Comparison of ENCODE assay signal across 8 cellular contexts in genomic region chr13:75876371-75877050, GRCh38.
DNase-seq lines count a peak whose midpoint lies in the region; FAIRE-seq and TF ChIP-seq lines count a peak whose summit lies in the region.

No MANE protein-coding gene starts in this region.

- H3K36me3 ChIP-seq in adrenal gland (replicated peaks in 1 of 2) (no peaks in the 10 kb centered on the region), left ventricle myocardium inferior (no peaks in the 10 kb centered on the region)

- peak; percentile 92 for FAIRE-seq in GM12892 (lab: Jason Lieb, UNC)

- TF ChIP-seq CTCF in HFFc6 (IDR thresholded peaks at IDR 0.05) (peak; percentile 92), adrenal gland (IDR thresholded peaks at IDR 0.05) (peak; percentile 72 to 93 (median 84)), left ventricle myocardium inferior (IDR thresholded peaks at IDR 0.05; ENCODE audit: borderline replicate concordance) (peak; percentile 92), retinal pigment epithelial cell (conservative IDR thresholded peaks at IDR 0.05; ENCODE audit: low read depth, low read length) (peak; percentile 93)

- H3K27me3 ChIP-seq in adrenal gland (peaks cover 5% of the 10 kb centered on the region), left ventricle myocardium inferior (ENCODE audit: low read depth) (no peaks in the 10 kb centered on the region)

- H3K4me1 ChIP-seq in adrenal gland (replicated peaks in 1 of 2) (peaks cover 0 to 4% of the 10 kb centered on the region in 2 donors), left ventricle myocardium inferior (peaks cover 7% of the 10 kb centered on the region)

- peak overlapping the region; percentile 42; the same call in 1 of the 2 replicates for H3K4me3 Mint-ChIP-seq in HFFc6

- intact Hi-C loops in adrenal gland (cut with DNase I): loop anchor here (5.0 to 10.0 kb wide), 3 partner anchors 182 to 1098 kb away; no protein-coding TSS in a partner anchor
- intact Hi-C loops in left ventricle myocardium inferior (cut with micrococcal nuclease): no loop called here

- H3K27ac ChIP-seq in adrenal gland: no peak overlapping the region
- no peak overlapping the region for H3K27ac ChIP-seq in left ventricle myocardium inferior (replicated peaks)

- no peak overlapping the region; the same call in 1 of the 2 replicates for H3K27ac Mint-ChIP-seq in HFFc6

- peaks cover 9% of the 10 kb centered on the region; the same call in 1 of the 2 replicates for H3K36me3 Mint-ChIP-seq in HFFc6 (ENCODE audit: low read depth)

- peaks cover 58% of the 10 kb centered on the region for H3K27me3 Mint-ChIP-seq in HFFc6 (ENCODE audit: insufficient read depth)

- peaks cover 29% of the 10 kb centered on the region for H3K4me1 Mint-ChIP-seq in HFFc6 (ENCODE audit: low read depth)

- no peak for TF ChIP-seq POLR2A in GM12892 (IDR thresholded peaks at IDR 0.05; ENCODE audit: low read depth, low read length)
- TF ChIP-seq POLR2A in adrenal gland (IDR thresholded peaks at IDR 0.05): no peak

- H3K4me3 ChIP-seq in adrenal gland (no peak overlapping the region), left ventricle myocardium inferior (no peak overlapping the region), retinal pigment epithelial cell (ENCODE audit: low read length) (no peak overlapping the region)

- 6 to 9% (median 8%) methylated on average over 10 of the region's 10 CpGs for WGBS in adrenal gland, 4 donors

- H3K9me3 Mint-ChIP-seq in HFFc6: peaks cover 8% of the 10 kb centered on the region

- DNase-seq in GM12892 (ENCODE audit: insufficient read length): peak; percentile 11
- peak; percentile 65 for DNase-seq in HFFc6
- DNase-seq in MV-4-11 (lab: John Stamatoyannopoulos, UW): peak; percentile 38
- peak; percentile 71 for DNase-seq in SKM-1 treated with dmso at 0.1 percent for 144 hours (lab: John Stamatoyannopoulos, UW; ENCODE audit: unreplicated experiment)
- peak; percentile 45 to 80 (median 56) for DNase-seq in adrenal gland
- DNase-seq in left ventricle myocardium inferior: peak; percentile 34
- DNase-seq in retinal pigment epithelial cell (ENCODE audit: low read depth): peak; percentile 26
- DNase-seq in HuH-7.5 (ENCODE audit: low spot score): no peak

- no peaks in the 10 kb centered on the region for H3K9me3 ChIP-seq in adrenal gland (replicated peaks in 1 of 3)
- H3K9me3 ChIP-seq in left ventricle myocardium inferior (replicated peaks): no peaks in the 10 kb centered on the region
